12 cellular contexts compared by ENCODE assay signal in the genomic region with DNA sequence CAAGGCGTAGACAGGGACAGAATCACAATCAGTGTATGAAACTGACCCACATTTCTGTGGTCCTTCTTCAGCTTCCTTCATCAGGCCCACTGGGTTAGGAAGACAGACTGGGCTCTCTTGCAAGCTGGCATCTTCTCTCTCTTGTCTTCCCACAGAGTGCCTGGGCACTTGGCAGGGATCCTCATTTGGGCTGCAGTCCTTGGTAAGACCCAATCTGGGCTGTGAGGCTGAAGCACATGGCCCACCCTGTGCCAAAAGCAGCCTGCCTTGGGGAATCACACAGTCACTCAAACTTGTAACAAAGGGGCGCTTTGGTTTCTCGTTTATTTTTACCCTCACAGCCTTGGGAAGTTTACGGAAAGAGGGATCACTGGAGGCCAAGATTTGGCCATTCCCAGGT. TPM values are rescaled to one million over a fixed set of nuclear protein-coding genes. Genes with fewer than 3 reads are reported as not detected.
"Had no signal": no experiment of that assay in that cellular context is flagged by ENCODE, and none has a peak within 500 bp of the region (broad histone marks: within the 10 kb centered on the region; RNA-seq: fewer than 3 reads in every experiment).

No MANE protein-coding gene starts in this region.

- DNase-seq: activated CD4-positive, alpha-beta T cell treated with anti-CD3 and anti-CD28 coated beads, Interleukin-2, amount 50 U/mL, for 4 hours; activated CD8-positive, alpha-beta memory T cell treated with anti-CD3 and anti-CD28 coated beads, Interleukin-2, amount 10 ng/mL, durations not matched to agents 7 days and 5 days; activated gamma-delta T cell; activated T-cell treated with anti-CD3 and anti-CD28 coated beads, Interleukin-2, amount 50 U/mL, for 24 hours; right cardiac atrium; trophoblast cell had no signal

- H3K4me3 Mint-ChIP-seq: activated CD8-positive, alpha-beta memory T cell treated with anti-CD3 and anti-CD28 coated beads, Interleukin-2, amount 10 ng/mL, durations not matched to agents 7 days and 5 days; activated T-cell treated with anti-CD3 and anti-CD28 coated beads, Interleukin-2, amount 50 U/mL, for 24 hours; memory B cell; neural crest cell; stimulated activated memory B cell treated with anti-CD40 and anti-IgM and Interleukin-4, amounts not matched to agents 10 μg/mL and 1 μg/mL and 100 μg/mL, for 72 hours had no signal

- H3K9me3 Mint-ChIP-seq: activated T-cell treated with anti-CD3 and anti-CD28 coated beads, Interleukin-2, amount 50 U/mL, for 24 hours; memory B cell; stimulated activated memory B cell treated with anti-CD40 and anti-IgM and Interleukin-4, amounts not matched to agents 10 μg/mL and 1 μg/mL and 100 μg/mL, for 72 hours had no signal

- ATAC-seq: activated CD4-positive, CD25-positive, alpha-beta regulatory T cell treated with anti-CD3 and anti-CD28 coated beads, Interleukin-2, amount 50 U/mL, for 24 hours; activated CD8-positive, alpha-beta memory T cell treated with anti-CD3 and anti-CD28 coated beads, Interleukin-2, amount 10 ng/mL, durations not matched to agents 7 days and 5 days; left lung; pancreas; right cardiac atrium; stimulated activated memory B cell treated with anti-CD40 and anti-IgM and Interleukin-4, amounts not matched to agents 10 μg/mL and 1 μg/mL and 100 μg/mL, for 72 hours had no signal

- H3K4me1 Mint-ChIP-seq: activated CD8-positive, alpha-beta memory T cell treated with anti-CD3 and anti-CD28 coated beads, Interleukin-2, amount 10 ng/mL, durations not matched to agents 7 days and 5 days; memory B cell; stimulated activated memory B cell treated with anti-CD40 and anti-IgM and Interleukin-4, amounts not matched to agents 10 μg/mL and 1 μg/mL and 100 μg/mL, for 72 hours had no signal

- H3K36me3 Mint-ChIP-seq: activated CD8-positive, alpha-beta memory T cell treated with anti-CD3 and anti-CD28 coated beads, Interleukin-2, amount 10 ng/mL, durations not matched to agents 7 days and 5 days; memory B cell; stimulated activated memory B cell treated with anti-CD40 and anti-IgM and Interleukin-4, amounts not matched to agents 10 μg/mL and 1 μg/mL and 100 μg/mL, for 72 hours had no signal

- H3K27ac Mint-ChIP-seq: activated CD8-positive, alpha-beta memory T cell treated with anti-CD3 and anti-CD28 coated beads, Interleukin-2, amount 10 ng/mL, durations not matched to agents 7 days and 5 days; activated T-cell treated with anti-CD3 and anti-CD28 coated beads, Interleukin-2, amount 50 U/mL, for 24 hours; memory B cell; stimulated activated memory B cell treated with anti-CD40 and anti-IgM and Interleukin-4, amounts not matched to agents 10 μg/mL and 1 μg/mL and 100 μg/mL, for 72 hours had no signal

RNA-seq across cellular contexts. Expression of a gene that starts 8.2 kb away (rescaled TPM):
- total RNA-seq: activated CD8-positive, alpha-beta memory T cell treated with anti-CD3 and anti-CD28 coated beads, Interleukin-2, amount 10 ng/mL, durations not matched to agents 7 days and 5 days had no signal
